ENCODE assay signal across 8 cellular contexts in genomic region chr7:8261711-8262695, GRCh38. TPM values are rescaled to one million over a fixed set of nuclear protein-coding genes. Genes with fewer than 3 reads are reported as not detected.
A peak's percentile ranks its signal among the peaks of the same experiment; 100 is the strongest.
DNase-seq lines count a peak whose midpoint lies in the region; ATAC-seq and TF ChIP-seq lines count a peak whose summit lies in the region.

TSS of gene ICA1 (minus strand) at chr7:8262167. CDS start at chr7:8235926, 26,241 bp downstream.

- H3K36me3 ChIP-seq in A673 (ENCODE audit: insufficient read depth, low read length, poor library complexity, severe bottlenecking) (no peaks in the 10 kb centered on the region), neuron (ENCODE audit: insufficient read depth, low read length) (no peaks in the 10 kb centered on the region)

- H3K36me3 Mint-ChIP-seq in activated naive CD4-positive, alpha-beta T cell treated with anti-CD3 and anti-CD28 coated beads, Interleukin-2, amount 50 U/mL, for 72 hours = peaks cover 0 to 4% of the 10 kb centered on the region in 2 donors

- peak within 1 kb of the TSS; percentile 98 for H2AFZ ChIP-seq in neuron (ENCODE audit: low read depth, low read length)

- DNase-seq in A673 (ENCODE audit: low spot score) (peak; percentile 20), GM13976 (ENCODE audit: low spot score) (peak; percentile 58), NCI-H526 (lab: John Stamatoyannopoulos, UW) (peak; percentile 83 to 95), glomerular visceral epithelial cell (ENCODE audit: extremely low spot score) (peak; percentile 75)
- DNase-seq in activated naive CD4-positive, alpha-beta T cell treated with anti-CD3 and anti-CD28 coated beads, Interleukin-2, amount 50 U/mL, for 72 hours (ENCODE audit: low spot score in 2 of 2) = peak in 1 of 2 donors; percentile 40

- POLR2A ChIA-PET in A673 (lab: Charles Lee; ENCODE audit: low non-redundant PET) = no interaction called here

- no TSS peak for BruUV-seq in A673 (replicated peaks; lab: Mats Ljungman, UMichigan)

- TF ChIP-seq CTCF in A673 (conservative IDR thresholded peaks at IDR 0.05; ENCODE audit: low read depth, low read length) = no peak
- TF ChIP-seq CTCF in GM13976 (IDR thresholded peaks at IDR 0.05; ENCODE audit: borderline replicate concordance, control extremely low read depth, extremely low read depth, insufficient read depth, missing control alignments) = no peak

- H3K27ac Mint-ChIP-seq in activated naive CD4-positive, alpha-beta T cell treated with anti-CD3 and anti-CD28 coated beads, Interleukin-2, amount 50 U/mL, for 72 hours = no peak within 1 kb of the TSS

- peak; percentile 60 for ATAC-seq in HG03108 (IDR thresholded peaks at IDR 0.05; ENCODE audit: unreplicated experiment)
- peak; percentile 60 to 80 for ATAC-seq in activated naive CD4-positive, alpha-beta T cell treated with anti-CD3 and anti-CD28 coated beads, Interleukin-2, amount 50 U/mL, for 72 hours
- no peak for ATAC-seq in GM18870 (IDR thresholded peaks at IDR 0.05; ENCODE audit: unreplicated experiment)

- H3K9me3 ChIP-seq in A673 (ENCODE audit: low read depth, low read length, poor library complexity, severe bottlenecking) = no peaks in the 10 kb centered on the region
- H3K9me3 ChIP-seq in neuron (ENCODE audit: low read length) = peaks cover 8% of the 10 kb centered on the region

- in situ Hi-C loops in GM13976 (cut with MboI; ENCODE audit: low sequenced_read_pairs, unreplicated experiment) = no loop called here

- CTCF ChIA-PET in A673 (lab: Charles Lee) = no interaction called here

- H3K9me3 Mint-ChIP-seq in activated naive CD4-positive, alpha-beta T cell treated with anti-CD3 and anti-CD28 coated beads, Interleukin-2, amount 50 U/mL, for 72 hours = peaks cover 0 to 2% of the 10 kb centered on the region in 2 donors

- no peak within 1 kb of the TSS for H3K27ac ChIP-seq in A673 (ENCODE audit: low read depth, low read length, poor library complexity, severe bottlenecking)

- H3K27me3 ChIP-seq in A673 (replicated peaks; ENCODE audit: insufficient read depth, low read depth, low read length, poor library complexity) (peaks cover 81% of the 10 kb centered on the region), neuron (ENCODE audit: insufficient read depth, low read length) (no peaks in the 10 kb centered on the region)

- H3K4me3 ChIP-seq in A673 (ENCODE audit: low read depth, low read length, poor library complexity, severe bottlenecking) (peak within 1 kb of the TSS; percentile 42), neuron (ENCODE audit: low read length) (peak within 1 kb of the TSS; percentile 65)

- H3K4me1 ChIP-seq in A673 (ENCODE audit: insufficient read depth, low read length, poor library complexity, severe bottlenecking) = no peaks in the 10 kb centered on the region
- H3K4me1 ChIP-seq in neuron (ENCODE audit: insufficient read depth, low read length) = no peaks in the 10 kb centered on the region

- intact Hi-C loops in A673 (cut with micrococcal nuclease; ENCODE audit: unreplicated experiment) = no loop called here

RNA-seq across cellular contexts. Expression of gene ICA1, which starts in this region (rescaled TPM):
- total RNA-seq in A673 (2021) = not detected in 2 replicates
- 1 to 10 TPM in 1 of 2 donors, under 1 TPM in 1; 0.46 to 3.6 TPM for total RNA-seq in activated naive CD4-positive, alpha-beta T cell treated with anti-CD3 and anti-CD28 coated beads, Interleukin-2, amount 50 U/mL, for 72 hours

Comparison
In these comparisons a context has a peak if more than half of its experiments do, and no peak if none do; other contexts are left out.
1. Peak in DNase-seq and H3K4me3 ChIP-seq in A673; RNA of the gene not detected or under 1 TPM.